Comparison of ENCODE assay signal across 10 cellular contexts in genomic region chr4:184331155-184331995, GRCh38.
A peak's percentile ranks its signal among the peaks of the same experiment; 100 is the strongest.
DNase-seq lines count a peak whose midpoint lies in the region; ATAC-seq and TF ChIP-seq lines count a peak whose summit lies in the region.
"Had no signal": no experiment of that assay in that cellular context is flagged by ENCODE, and none has a peak within 500 bp of the region (broad histone marks: within the 10 kb centered on the region; RNA-seq: fewer than 3 reads in every experiment).

No MANE protein-coding gene starts in this region.

- H3K4me3 ChIP-seq in IMR-90 (ENCODE audit: insufficient read depth, low read depth, low read length) (no peak overlapping the region), OCI-LY7 (ENCODE audit: low read depth, low read length, poor library complexity, severe bottlenecking) (peak overlapping the region; percentile 1), heart left ventricle (no peak overlapping the region), skin epidermis (no peak overlapping the region)

- no peak for TF ChIP-seq RAD21 in IMR-90 (IDR thresholded peaks at IDR 0.05; ENCODE audit: low read length)

- no peaks in the 10 kb centered on the region for H3K9me3 Mint-ChIP-seq in activated CD4-positive, alpha-beta memory T cell treated with anti-CD3 and anti-CD28 coated beads, Interleukin-2, amount 10 ng/mL, durations not matched to agents 7 days and 5 days

- dilution Hi-C loops in IMR-90 (cut with HindIII; ENCODE audit: low sequenced_read_pairs, unreplicated experiment) = no loop called here

- H4K20me1 ChIP-seq in IMR-90 (ENCODE audit: insufficient read depth, low read length) (no peaks in the 10 kb centered on the region), OCI-LY7 (ENCODE audit: insufficient read depth, low read length) (no peaks in the 10 kb centered on the region)

- H4K91ac ChIP-seq in IMR-90 (ENCODE audit: insufficient read depth, low read depth, low read length) = no peak overlapping the region

- H3K27ac Mint-ChIP-seq in activated CD4-positive, alpha-beta memory T cell treated with anti-CD3 and anti-CD28 coated beads, Interleukin-2, amount 10 ng/mL, durations not matched to agents 7 days and 5 days = no peak overlapping the region
- H3K27ac Mint-ChIP-seq: activated CD4-positive, alpha-beta T cell treated with anti-CD3 and anti-CD28 coated beads, Interleukin-2, amount 10 ng/mL, durations not matched to agents 7 days and 5 days had no signal

- H3K27me3 ChIP-seq in IMR-90 (ENCODE audit: control insufficient read depth, insufficient read depth, low read length) (no peaks in the 10 kb centered on the region), heart left ventricle (no peaks in the 10 kb centered on the region)

- no peak overlapping the region for H2AK5ac ChIP-seq in IMR-90 (ENCODE audit: low read depth, low read length)

- H3K79me1 ChIP-seq in IMR-90 (ENCODE audit: low read depth in 1 of 2, low read length in 2 of 2) = no peaks in the 10 kb centered on the region

- TF ChIP-seq CTCF in IMR-90 (conservative IDR thresholded peaks at IDR 0.05; ENCODE audit: low read depth, low read length) (no peak), OCI-LY7 (conservative IDR thresholded peaks at IDR 0.05; ENCODE audit: low read length) (no peak), heart left ventricle (IDR thresholded peaks at IDR 0.05) (no peak)

- no peak overlapping the region for H3K27ac ChIP-seq in IMR-90 (ENCODE audit: insufficient read depth, low read length)
- peak overlapping the region; percentile 4 for H3K27ac ChIP-seq in OCI-LY7 (ENCODE audit: low read depth, low read length, poor library complexity, severe bottlenecking)
- peak overlapping the region in 4 of 12 donors; percentile 11 to 85 (median 46) for H3K27ac ChIP-seq in heart left ventricle
- H3K27ac ChIP-seq in skin epidermis = peak overlapping the region in 19 of 21 experiments; percentile 11 to 82 (median 63)
- H3K27ac ChIP-seq: KMS-11 had no signal

- H3K9me2 ChIP-seq in OCI-LY7 (ENCODE audit: insufficient read depth, low read length) = no peaks in the 10 kb centered on the region

- CTCF ChIA-PET in IMR-90 (lab: Yijun Ruan, JAX) (interaction anchor here (0.6 to 0.8 kb wide), 2 partner anchors 22 to 1186 kb away, joined by 3 read pairs; no protein-coding TSS in a partner anchor), OCI-LY7 (lab: Charles Lee; ENCODE audit: unreplicated experiment) (interaction anchor here (0.6 to 1.0 kb wide), 4 partner anchors 15 to 34 kb away, joined by 3 read pairs; no protein-coding TSS in a partner anchor)
- CTCF ChIA-PET in activated CD4-positive, alpha-beta memory T cell treated with anti-CD3 and anti-CD28 coated beads, Interleukin-2, amount 10 ng/mL, durations not matched to agents 7 days and 5 days (lab: Charles Lee) = interaction anchor here (0.7 to 1.2 kb wide), 3 partner anchors 11 to 460 kb away, joined by 3 to 4 read pairs (median 3); no protein-coding TSS in a partner anchor

- no peak overlapping the region for H2AFZ ChIP-seq in IMR-90 (replicated peaks; ENCODE audit: low read length, poor library complexity)
- peak overlapping the region; percentile 60; the same call in 1 of the 2 replicates for H2AFZ ChIP-seq in OCI-LY7 (ENCODE audit: low read length)

- no peak overlapping the region for H3K4ac ChIP-seq in IMR-90 (ENCODE audit: low read depth, low read length)

- no peak overlapping the region for H2BK120ac ChIP-seq in IMR-90 (ENCODE audit: low read depth, low read length)

- H3K4me1 Mint-ChIP-seq in activated CD4-positive, alpha-beta memory T cell treated with anti-CD3 and anti-CD28 coated beads, Interleukin-2, amount 10 ng/mL, durations not matched to agents 7 days and 5 days = peaks cover 28% of the 10 kb centered on the region

- H3K36me3 ChIP-seq in IMR-90 (ENCODE audit: control insufficient read depth, insufficient read depth, low read length) (no peaks in the 10 kb centered on the region), OCI-LY7 (ENCODE audit: insufficient read depth, low read length) (no peaks in the 10 kb centered on the region), heart left ventricle (no peaks in the 10 kb centered on the region)

- H2BK15ac ChIP-seq in IMR-90 (ENCODE audit: low read depth, low read length) = no peak overlapping the region

- no peak overlapping the region for H2BK5ac ChIP-seq in IMR-90 (ENCODE audit: low read depth, low read length, poor library complexity, severe bottlenecking)

- no peak overlapping the region for H3K9ac ChIP-seq in IMR-90 (ENCODE audit: low read depth, low read length)
- H3K9ac ChIP-seq: KMS-11 had no signal

- 0 out of 2 replicates have a peak, but pooled peaks cover 2% of the 10 kb centered on the region for H3K9me1 ChIP-seq in IMR-90 (ENCODE audit: insufficient read depth, low read length)

- no peak overlapping the region for H2BK20ac ChIP-seq in IMR-90 (ENCODE audit: low read depth, low read length)

- POLR2A ChIA-PET in IMR-90 (lab: Charles Lee; ENCODE audit: unreplicated experiment) (no interaction called here), OCI-LY7 (lab: Charles Lee) (interaction anchor here (0.5 to 8.0 kb wide), 19 partner anchors 11 to 318 kb away, joined by 3 to 117 read pairs (median 3); partner anchors contain the start of genes CASP3 and PRIMPOL)
- POLR2A ChIA-PET in activated CD4-positive, alpha-beta memory T cell treated with anti-CD3 and anti-CD28 coated beads, Interleukin-2, amount 10 ng/mL, durations not matched to agents 7 days and 5 days (lab: Charles Lee) = interaction anchor here (0.7 kb wide), 1 partner anchor 204 kb away, joined by 3 read pairs; no protein-coding TSS in a partner anchor

- H3K36me3 Mint-ChIP-seq in activated CD4-positive, alpha-beta memory T cell treated with anti-CD3 and anti-CD28 coated beads, Interleukin-2, amount 10 ng/mL, durations not matched to agents 7 days and 5 days (ENCODE audit: low read depth) = no peaks in the 10 kb centered on the region

- ATAC-seq in IMR-90 (ENCODE audit: low read depth) = peak; percentile 44; the same call in 1 of the 2 replicates
- peak in 3 of 4 donors; percentile 46 to 54 (median 49) for ATAC-seq in heart left ventricle

- H3K56ac ChIP-seq in IMR-90 (ENCODE audit: extremely low read depth, insufficient read depth, low read length) = no peak overlapping the region

- H4K5ac ChIP-seq in IMR-90 (ENCODE audit: low read depth, low read length) = no peak overlapping the region

- H4K8ac ChIP-seq in IMR-90 (ENCODE audit: low read depth in 2 of 2, low read length in 2 of 2) = no peak overlapping the region

- no peaks in the 10 kb centered on the region for H3K9me3 ChIP-seq in IMR-90 (ENCODE audit: control insufficient read depth, insufficient read depth, low read length)
- H3K9me3 ChIP-seq in OCI-LY7 (ENCODE audit: low read length) = 0 out of 2 replicates have a peak, but pooled peaks cover 3% of the 10 kb centered on the region
- no peaks in the 10 kb centered on the region for H3K9me3 ChIP-seq in heart left ventricle

- no peak overlapping the region for H3K23ac ChIP-seq in IMR-90 (ENCODE audit: low read depth, low read length)

- TF ChIP-seq POLR2A in IMR-90 (IDR thresholded peaks at IDR 0.05; ENCODE audit: low read depth, low read length) (no peak), heart left ventricle (IDR thresholded peaks at IDR 0.05) (no peak)

- H3K4me2 ChIP-seq in IMR-90 (ENCODE audit: low read depth, low read length) (peak overlapping the region; percentile 64), OCI-LY7 (ENCODE audit: low read length) (peak overlapping the region; percentile 38)
- H3K4me2 ChIP-seq: KMS-11 had no signal

- intact Hi-C loops in IMR-90 (cut with micrococcal nuclease) = no loop called here
- intact Hi-C loops in OCI-LY7 (cut with micrococcal nuclease; ENCODE audit: unreplicated experiment) = no loop called here
- intact Hi-C loops in heart left ventricle (cut with DNase I) = no loop called here

- no peak overlapping the region for H3K18ac ChIP-seq in IMR-90 (ENCODE audit: low read depth, low read length)

- in situ Hi-C loops in IMR-90 (cut with MboI; ENCODE audit: low sequenced_read_pairs) = no loop called here

- H3K14ac ChIP-seq in IMR-90 (replicated peaks; ENCODE audit: low read depth, low read length) = no peak overlapping the region

- no peak overlapping the region for H2AK9ac ChIP-seq in IMR-90 (replicated peaks; ENCODE audit: low read depth, low read length, poor library complexity)

- no peak overlapping the region for H3K4me3 Mint-ChIP-seq in activated CD4-positive, alpha-beta memory T cell treated with anti-CD3 and anti-CD28 coated beads, Interleukin-2, amount 10 ng/mL, durations not matched to agents 7 days and 5 days
- H3K4me3 Mint-ChIP-seq: activated CD4-positive, alpha-beta T cell treated with anti-CD3 and anti-CD28 coated beads, Interleukin-2, amount 10 ng/mL, durations not matched to agents 7 days and 5 days had no signal

- no peaks in the 10 kb centered on the region for H3K79me2 ChIP-seq in OCI-LY7 (ENCODE audit: insufficient read depth, low read depth, low read length)

- H3K4me1 ChIP-seq in IMR-90 (ENCODE audit: control insufficient read depth, insufficient read depth, low read length) (peaks cover 3% of the 10 kb centered on the region; the same call in 1 of the 2 replicates), OCI-LY7 (ENCODE audit: insufficient read depth, low read length, poor library complexity, severe bottlenecking) (peaks cover 79% of the 10 kb centered on the region), heart left ventricle (peaks cover 0 to 57% (median 3%) of the 10 kb centered on the region in 12 donors)

- no TSS peak for BruUV-seq in IMR-90 (replicated peaks; lab: Mats Ljungman, UMichigan)
- BruUV-seq in OCI-LY7 (replicated peaks; lab: Mats Ljungman, UMichigan) = no TSS peak

- WGBS in IMR-90 (ENCODE audit: extremely low coverage in 2 of 2, insufficient read length in 1 of 2), 2 experiments = 30% methylated on average over 4 of the region's 10 CpGs; no CpG with 5 or more reads in 1 of the 2 experiments
- WGBS in heart left ventricle, 4 donors = 74 to 77% (median 75%) methylated on average over 10 of the region's 10 CpGs

- DNase-seq in IMR-90 (peak; percentile 23), OCI-LY7 (ENCODE audit: low spot score) (peak; percentile 43), heart left ventricle (peak in 1 of 5 donors; percentile 50), A172 (ENCODE audit: low spot score) (no peak)
- no peak for DNase-seq in activated CD4-positive, alpha-beta memory T cell treated with anti-CD3 and anti-CD28 coated beads, Interleukin-2, amount 10 ng/mL, durations not matched to agents 7 days and 5 days
- no peak for DNase-seq in activated naive CD4-positive, alpha-beta T cell treated with Interleukin-2 at 50 U/mL for 16 hours
- no peak for DNase-seq in stimulated activated CD4-positive, alpha-beta T cell treated with anti-CD3 and anti-CD28 coated beads, Interleukin-1b, Interleukin-23, amount 100 ng/mL, for 48 hours
- DNase-seq: activated CD4-positive, alpha-beta T cell treated with anti-CD3 and anti-CD28 coated beads, Interleukin-2, amount 10 ng/mL, durations not matched to agents 7 days and 5 days had no signal

- H3K27me3 Mint-ChIP-seq in activated CD4-positive, alpha-beta memory T cell treated with anti-CD3 and anti-CD28 coated beads, Interleukin-2, amount 10 ng/mL, durations not matched to agents 7 days and 5 days = no peaks in the 10 kb centered on the region
- H3K27me3 Mint-ChIP-seq: activated CD4-positive, alpha-beta T cell treated with anti-CD3 and anti-CD28 coated beads, Interleukin-2, amount 10 ng/mL, durations not matched to agents 7 days and 5 days had no signal

Comparison
In these comparisons a context has a peak if more than half of its experiments do, and no peak if none do; other contexts are left out.
1. DNase-seq: peak in IMR-90 (single experiment) and OCI-LY7 (single experiment); none in A172 (single experiment), activated CD4-positive, alpha-beta memory T cell treated with anti-CD3 and anti-CD28 coated beads, Interleukin-2, amount 10 ng/mL, durations not matched to agents 7 days and 5 days (single experiment), activated naive CD4-positive, alpha-beta T cell treated with Interleukin-2 at 50 U/mL for 16 hours (single experiment) and stimulated activated CD4-positive, alpha-beta T cell treated with anti-CD3 and anti-CD28 coated beads, Interleukin-1b, Interleukin-23, amount 100 ng/mL, for 48 hours (single experiment).